In the genomic region with DNA sequence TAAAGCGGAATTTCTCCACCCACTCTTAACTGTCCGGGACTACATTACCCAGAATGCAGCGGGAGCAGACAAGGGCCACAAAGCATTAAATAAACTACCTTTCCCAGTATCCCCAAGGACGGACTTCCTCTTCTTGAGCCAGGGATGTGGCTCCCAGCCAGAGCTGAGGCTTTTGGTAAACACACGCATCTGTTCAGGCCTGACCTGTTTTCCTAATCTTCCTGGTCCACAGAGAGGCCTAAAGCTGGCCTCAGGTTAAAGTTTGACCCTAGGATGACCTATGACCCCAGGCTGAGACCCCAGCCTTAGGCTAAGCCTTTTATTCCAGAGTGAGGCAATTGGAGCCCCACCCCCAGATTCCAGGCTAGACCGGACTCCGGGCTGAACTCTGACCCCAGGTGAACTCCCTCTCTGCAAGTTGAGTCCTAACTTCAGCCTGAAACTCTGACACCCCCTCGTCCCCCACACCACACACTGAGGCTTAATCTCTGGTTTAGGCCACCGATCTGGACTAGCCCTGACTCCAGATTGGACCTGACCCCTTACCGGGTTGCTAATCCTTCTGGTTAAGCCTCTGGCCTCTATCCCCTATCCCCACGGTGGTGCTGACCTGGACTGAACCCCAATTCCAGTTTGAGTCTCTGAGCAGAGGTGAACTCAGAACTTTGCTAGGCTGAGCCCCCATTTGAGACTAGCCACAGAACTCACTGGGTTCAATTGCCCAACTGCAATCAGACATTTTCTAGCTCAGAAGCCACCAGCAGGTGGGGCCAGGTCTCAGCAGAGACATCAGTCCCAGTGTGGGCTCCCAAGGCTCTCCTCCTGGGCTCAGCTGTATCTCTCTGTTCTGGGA, we compare ENCODE assay signal across 8 cellular contexts. TPM values are rescaled to one million over a fixed set of nuclear protein-coding genes. Genes with fewer than 3 reads are reported as not detected.
DNase-seq lines count a peak whose midpoint lies in the region; ATAC-seq and TF ChIP-seq lines count a peak whose summit lies in the region.

No MANE protein-coding gene starts in this region.

- POLR2A ChIA-PET in activated CD4-positive, alpha-beta T cell treated with anti-CD3 and anti-CD28 coated beads for 36 hours (lab: Charles Lee), result interaction anchor here (0.6 to 1.8 kb wide), 10 partner anchors 17 to 1034 kb away, joined by 3 to 7 read pairs (median 4); partner anchors contain the start of gene VAV1

- no peaks in the 10 kb centered on the region for H3K9me3 Mint-ChIP-seq in activated CD4-positive, alpha-beta T cell treated with anti-CD3 and anti-CD28 coated beads for 36 hours (ENCODE audit: low read depth)

- no peak for TF ChIP-seq POLR2A in right lobe of liver (IDR thresholded peaks at IDR 0.05)

- H3K4me3 ChIP-seq in colonic mucosa (no peak overlapping the region), right lobe of liver (peak overlapping the region; percentile 15 to 72 (median 52))

- no peaks in the 10 kb centered on the region for H3K27me3 ChIP-seq in colonic mucosa
- H3K27me3 ChIP-seq in right lobe of liver, result no peaks in the 10 kb centered on the region

- H3K4me1 ChIP-seq in colonic mucosa (peaks cover 10% of the 10 kb centered on the region), right lobe of liver (peaks cover 4 to 35% (median 18%) of the 10 kb centered on the region in 4 donors)

- H3K36me3 Mint-ChIP-seq in activated CD4-positive, alpha-beta T cell treated with anti-CD3 and anti-CD28 coated beads for 36 hours (ENCODE audit: low read depth), result peaks cover 19% of the 10 kb centered on the region

- TF ChIP-seq CTCF in C4-2B (conservative IDR thresholded peaks at IDR 0.05), result peak; percentile 87
- peak; percentile 60 for TF ChIP-seq CTCF in colonic mucosa (IDR thresholded peaks at IDR 0.05)
- peak; percentile 67 to 78 (median 72) for TF ChIP-seq CTCF in right lobe of liver (IDR thresholded peaks at IDR 0.05)

- DNase-seq in NCI-H510A (lab: John Stamatoyannopoulos, UW) (peak; percentile 99), colonic mucosa (peak; percentile 98), right lobe of liver (peak; percentile 96 to 99 (median 97))
- peak; percentile 91 for DNase-seq in activated CD4-positive, alpha-beta T cell treated with anti-CD3 and anti-CD28 coated beads for 36 hours
- DNase-seq in stimulated activated CD4-positive, alpha-beta T cell treated with anti-CD3 and anti-CD28 coated beads, Interleukin-4, amount 100 ng/mL, for 4 hours, result peak; percentile 64 to 77

- peak overlapping the region; percentile 76 for H3K27ac ChIP-seq in C4-2B
- H3K27ac ChIP-seq in colonic mucosa, result peak overlapping the region; percentile 91
- H3K27ac ChIP-seq in right lobe of liver, result peak overlapping the region; percentile 77 to 93 (median 85)

- H3K4me1 Mint-ChIP-seq in activated CD4-positive, alpha-beta T cell treated with anti-CD3 and anti-CD28 coated beads for 36 hours, result peaks cover 39% of the 10 kb centered on the region

- ATAC-seq in GM21529 (IDR thresholded peaks at IDR 0.05; ENCODE audit: unreplicated experiment), result peak; percentile 1
- peak; percentile 31 for ATAC-seq in activated CD4-positive, alpha-beta T cell treated with anti-CD3 and anti-CD28 coated beads for 36 hours
- ATAC-seq in right lobe of liver, result peak; percentile 45 to 60 (median 49)
- no peak for ATAC-seq in GM18861 (IDR thresholded peaks at IDR 0.05; ENCODE audit: unreplicated experiment)

- H3K9me3 ChIP-seq in colonic mucosa, result no peaks in the 10 kb centered on the region
- no peaks in the 10 kb centered on the region for H3K9me3 ChIP-seq in right lobe of liver

- H3K9ac ChIP-seq in colonic mucosa (ENCODE audit: low read depth in 2 of 2, low read length in 2 of 2), result peak overlapping the region; percentile 52 to 95

- peak overlapping the region; percentile 89 for H3K4me3 Mint-ChIP-seq in activated CD4-positive, alpha-beta T cell treated with anti-CD3 and anti-CD28 coated beads for 36 hours

- intact Hi-C loops in activated CD4-positive, alpha-beta T cell treated with anti-CD3 and anti-CD28 coated beads for 36 hours (cut with DNase I, micrococcal nuclease), result loop anchor here (1.0 to 5.0 kb wide), 24 partner anchors 15 to 1134 kb away; partner anchors contain the start of genes GTF2F1 (in 1 of the 2), PRR36 (in 1 of the 2), RFX2 (in 1 of the 2) and SH2D3A (in 1 of the 2)
- intact Hi-C loops in colonic mucosa (cut with DNase I) (no loop called here), right lobe of liver (cut with DNase I) (loop anchor here in 1 of 2 donors (10.0 kb wide), 1 partner anchor 127 kb away; no protein-coding TSS in a partner anchor)

- CTCF ChIA-PET in activated CD4-positive, alpha-beta T cell treated with anti-CD3 and anti-CD28 coated beads for 36 hours (lab: Charles Lee), result interaction anchor here (0.6 to 4.4 kb wide), 21 partner anchors 12 to 1263 kb away, joined by 3 to 38 read pairs (median 4); partner anchors contain the start of genes SH2D3A, TNFSF14 and VAV1

- H3K27me3 Mint-ChIP-seq in activated CD4-positive, alpha-beta T cell treated with anti-CD3 and anti-CD28 coated beads for 36 hours, result no peaks in the 10 kb centered on the region

- WGBS in right lobe of liver (ENCODE audit: insufficient coverage, low coverage, low lambda C conversion rate, missing lambda C conversion rate), result 2% methylated on average over 9 of the region's 11 CpGs

- H3K36me3 ChIP-seq in colonic mucosa (no peaks in the 10 kb centered on the region), right lobe of liver (peaks cover 0 to 6% (median 0%) of the 10 kb centered on the region in 4 donors)

- H3K27ac Mint-ChIP-seq in activated CD4-positive, alpha-beta T cell treated with anti-CD3 and anti-CD28 coated beads for 36 hours, result peak overlapping the region; percentile 98

RNA-seq across cellular contexts. Expression of gene GPR108, which starts 0.7 kb away (rescaled TPM):
- 10 to 100 TPM; 58.8 to 59.9 TPM for total RNA-seq in activated CD4-positive, alpha-beta T cell treated with anti-CD3 and anti-CD28 coated beads for 36 hours
- total RNA-seq in colonic mucosa (100 to 1,000 TPM in 1 of 2 donors, 10 to 100 TPM in 1; 92.0 to 109 TPM), right lobe of liver (10 to 100 TPM; 22.3 to 53.0 (median 41.3) TPM)

RNA-seq across cellular contexts. Expression of gene TRIP10, which starts 1.4 kb away (rescaled TPM):
- 10 to 100 TPM; 45.1 to 50.0 TPM for total RNA-seq in activated CD4-positive, alpha-beta T cell treated with anti-CD3 and anti-CD28 coated beads for 36 hours
- 10 to 100 TPM; 67.7 to 78.2 TPM for total RNA-seq in colonic mucosa
- total RNA-seq in right lobe of liver, result 10 to 100 TPM in 2 of 6 experiments, 1 to 10 TPM in 4; 7.5 to 14.9 (median 9.3) TPM

RNA-seq across cellular contexts. Expression of gene C3, which starts 17.6 kb away (rescaled TPM):
- total RNA-seq in activated CD4-positive, alpha-beta T cell treated with anti-CD3 and anti-CD28 coated beads for 36 hours, result 1 to 10 TPM in 1 of 2 experiments, under 1 TPM in 1; 0.93 to 1.0 TPM
- 10 to 100 TPM; 28.2 to 83.9 TPM for total RNA-seq in colonic mucosa
- total RNA-seq in right lobe of liver, result over 10,000 TPM; 10,569 to 17,502 (median 15,749) TPM

RNA-seq across cellular contexts. Expression of gene SH2D3A, which starts 29.1 kb away (rescaled TPM):
- total RNA-seq in activated CD4-positive, alpha-beta T cell treated with anti-CD3 and anti-CD28 coated beads for 36 hours, result 10 to 100 TPM; 20.7 to 23.2 TPM
- total RNA-seq in colonic mucosa, result 10 to 100 TPM; 34.2 to 44.3 TPM
- total RNA-seq in right lobe of liver, result 1 to 10 TPM in 4 of 6 experiments, under 1 TPM in 2; 0.72 to 2.3 (median 1.3) TPM

RNA-seq across cellular contexts. Expression of gene VAV1, which starts 34.4 kb away (rescaled TPM):
- 10 to 100 TPM; 73.4 to 90.8 TPM for total RNA-seq in activated CD4-positive, alpha-beta T cell treated with anti-CD3 and anti-CD28 coated beads for 36 hours
- total RNA-seq in colonic mucosa (1 to 10 TPM; 5.7 to 6.0 TPM), right lobe of liver (1 to 10 TPM; 1.1 to 7.9 (median 3.1) TPM)

Comparison
In these comparisons a context has a peak if more than half of its experiments do, and no peak if none do; other contexts are left out.
1. RNA of gene C3, which starts 17.6 kb away (total RNA-seq): 10,569 to 17,502 TPM in right lobe of liver; 28.2 to 83.9 TPM in colonic mucosa and 0.93 to 1.0 TPM in activated CD4-positive, alpha-beta T cell treated with anti-CD3 and anti-CD28 coated beads for 36 hours; every median in the first group is over 100 times any median in the second.
2. Peak in every context shown above with its lines, with median percentiles within 50 percentile points of each other: H3K27ac ChIP-seq, CTCF ChIP-seq and DNase-seq.